ENCODE assay signal across 8 cellular contexts in genomic region chr6:90294989-90295853, GRCh38. TPM values are rescaled to one million over a fixed set of nuclear protein-coding genes. Genes with fewer than 3 reads are reported as not detected.
DNase-seq lines count a peak whose midpoint lies in the region; ATAC-seq and TF ChIP-seq lines count a peak whose summit lies in the region.

No MANE protein-coding gene starts in this region.

- TF ChIP-seq CTCF in epithelial cell of esophagus (IDR thresholded peaks at IDR 0.05; ENCODE audit: insufficient read depth, low read depth, low read length, missing control alignments) = peak; percentile 19

- peak overlapping the region; percentile 56 for H3K4me3 ChIP-seq in epithelial cell of esophagus (ENCODE audit: low read length)

- ATAC-seq in HG03045 (IDR thresholded peaks at IDR 0.05; ENCODE audit: unreplicated experiment) = no peak

- DNase-seq in DMS 273 (lab: John Stamatoyannopoulos, UW; ENCODE audit: unreplicated experiment) (peak; percentile 78), DMS 273 treated with DMSO at 0.1 percent for 48 hours (lab: John Stamatoyannopoulos, UW) (no peak), M059J (ENCODE audit: low read depth) (peak; percentile 14), epithelial cell of esophagus (ENCODE audit: low read depth) (peak; percentile 53), mucosa of gallbladder (ENCODE audit: low spot score) (peak; percentile 22)
- DNase-seq in activated CD8-positive, alpha-beta memory T cell treated with anti-CD3 and anti-CD28 coated beads, Interleukin-2, amount 50 U/mL, for 48 hours = peak; percentile 91
- peak; percentile 41 to 55 for DNase-seq in stimulated activated CD8-positive, alpha-beta memory T cell treated with anti-CD3 and anti-CD28 coated beads, Interleukin-4, amount 100 ng/mL, for 1 hour (ENCODE audit: low read depth in 2 of 2, low spot score in 1 of 2)

RNA-seq across cellular contexts. Expression of gene BACH2, which starts 1.4 kb away (rescaled TPM):
- 0.17 TPM in 1 of 2 replicates, not detected in the other for total RNA-seq in M059J (2014; rRNA removed; shearing (Covaris generic))
- 2.6 TPM for total RNA-seq in mucosa of gallbladder
